Comparison of ENCODE assay signal across 8 cellular contexts in the genomic region with DNA sequence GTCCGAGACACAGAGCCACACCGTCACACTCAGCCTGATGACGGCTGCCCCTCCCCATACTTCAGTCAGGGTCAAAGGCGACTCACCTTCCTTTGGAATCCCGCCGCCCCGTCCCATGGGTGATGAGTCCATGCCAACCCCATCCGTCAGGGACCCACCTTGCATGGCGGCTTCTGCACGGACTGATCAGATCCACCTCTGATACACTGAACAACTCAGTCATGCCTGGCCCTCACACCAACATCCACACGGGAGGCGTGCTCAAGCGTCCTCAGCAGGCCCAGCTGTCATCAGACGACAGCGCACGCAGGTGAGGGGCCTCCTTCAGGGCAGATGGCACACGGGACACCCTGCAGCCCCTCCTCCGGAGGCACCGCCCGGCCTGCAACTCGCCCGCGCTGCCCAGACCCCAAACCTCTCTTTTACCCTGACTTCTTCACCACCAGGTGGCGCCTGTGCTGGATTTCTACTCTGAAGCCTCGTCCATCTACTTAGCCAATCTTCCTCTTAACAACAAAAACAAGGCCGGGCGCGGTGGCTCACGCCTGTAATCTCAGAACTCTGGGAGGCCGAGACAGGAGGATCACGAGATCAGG.
DNase-seq lines count a peak whose midpoint lies in the region; ATAC-seq and TF ChIP-seq lines count a peak whose summit lies in the region.

No MANE protein-coding gene starts in this region.

- no peaks in the 10 kb centered on the region for H3K27me3 Mint-ChIP-seq in naive B cell

- H3K4me3 Mint-ChIP-seq in naive B cell, result no peak overlapping the region

- DNase-seq in ELF-1 (ENCODE audit: low read depth, low spot score) (peak; percentile 87), HK-2 (ENCODE audit: unreplicated experiment) (peak; percentile 29), T-helper 2 cell (peak in 3 of 5 experiments; percentile 15 to 39 (median 30)), naive B cell (peak; percentile 25), kidney glomerular epithelial cell (lab: John Stamatoyannopoulos, UW) (no peak), GM20000 (ENCODE audit: low spot score) (no peak)
- DNase-seq in effector CD4-positive, alpha-beta T cell, result peak; percentile 26

- H3K27ac Mint-ChIP-seq in naive B cell, result peak overlapping the region in 2 of 6 donors; percentile 11 to 29

- peaks cover 0 to 2% (median 0%) of the 10 kb centered on the region in 7 donors for H3K9me3 Mint-ChIP-seq in naive B cell

- ATAC-seq in naive B cell (ENCODE audit: low read depth in 2 of 2) (peak in 1 of 2 donors; percentile 40), HG03520 (IDR thresholded peaks at IDR 0.05; ENCODE audit: unreplicated experiment) (no peak)

- H3K36me3 Mint-ChIP-seq in naive B cell, result peaks cover 12 to 21% of the 10 kb centered on the region in 2 donors

- H3K4me1 Mint-ChIP-seq in naive B cell, result peaks cover 26 to 32% (median 32%) of the 10 kb centered on the region in 3 donors

- no peak for TF ChIP-seq CTCF in GM20000 (IDR thresholded peaks at IDR 0.05; ENCODE audit: extremely low read depth, missing control alignments)

Comparison
In these comparisons a context has a peak if more than half of its experiments do, and no peak if none do; other contexts are left out.
1. DNase-seq: peak in ELF-1 (single experiment), HK-2 (single experiment), T-helper 2 cell (3 of 5), effector CD4-positive, alpha-beta T cell (single experiment) and naive B cell (single experiment); none in kidney glomerular epithelial cell (single experiment) and GM20000 (single experiment).